ENCODE assay signal across 8 cellular contexts in the genomic region with DNA sequence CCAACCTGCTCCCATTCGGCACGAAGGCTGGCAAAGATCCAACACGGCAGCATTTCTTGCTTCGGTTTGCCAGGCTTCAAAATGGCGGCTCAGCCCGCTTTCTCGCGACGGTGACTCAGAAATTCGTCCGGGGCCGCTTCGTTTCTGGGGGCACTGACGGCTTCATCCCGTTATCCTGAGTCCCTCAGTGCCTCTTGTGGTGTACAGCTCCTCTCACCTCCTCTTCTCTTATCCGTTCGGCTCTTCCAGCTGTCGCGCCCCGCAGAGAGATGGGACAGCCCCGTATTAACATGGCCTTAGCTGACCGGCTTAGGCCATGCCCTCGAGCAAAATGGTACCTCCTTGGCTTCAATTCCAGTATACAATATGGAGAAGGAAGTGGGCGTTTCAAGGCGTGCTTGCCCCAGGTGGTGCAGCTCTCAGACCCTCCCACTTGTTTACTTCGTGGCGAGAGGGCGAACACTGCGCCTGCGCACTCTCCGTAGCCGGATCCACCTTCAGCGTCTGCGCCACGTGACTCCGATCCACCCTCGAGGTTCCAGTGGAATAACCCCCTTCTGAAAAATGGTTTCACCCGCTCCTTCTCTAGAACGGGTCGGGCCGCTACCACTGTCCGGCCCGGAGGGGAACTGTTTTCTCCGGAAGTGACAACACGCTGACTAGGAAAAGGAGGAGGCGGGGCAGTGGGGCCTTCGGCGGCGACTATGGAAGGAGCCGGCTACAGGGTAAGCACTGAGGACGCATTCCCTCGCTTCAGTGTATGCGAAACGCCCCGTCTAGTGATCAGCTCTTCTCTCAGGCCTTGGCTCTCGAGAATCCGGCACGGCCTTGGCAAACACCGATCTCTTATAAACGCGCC. TPM values are rescaled to one million over a fixed set of nuclear protein-coding genes. Genes with fewer than 3 reads are reported as not detected.
DNase-seq lines count a peak whose midpoint lies in the region; ATAC-seq and TF ChIP-seq lines count a peak whose summit lies in the region.

A gene (minus strand): TSS at position 336 of the 859 bp plus-strand sequence. CDS start 4,060 bp downstream, outside the sequence.
A gene (plus strand): TSS at position 683 of the 859 bp plus-strand sequence. CDS start 22 bp downstream, at position 705.

- H3K36me3 ChIP-seq in KMS-11 (ENCODE audit: insufficient read depth) (no peaks in the 10 kb centered on the region), Panc1 (ENCODE audit: control insufficient read depth, insufficient read depth, low read length) (peaks cover 5% of the 10 kb centered on the region; the same call in 1 of the 2 replicates), esophagus (ENCODE audit: control insufficient read depth in 2 of 2, insufficient read depth in 2 of 2, low read length in 1 of 2) (peaks cover 11 to 31% of the 10 kb centered on the region in 2 donors), mucosa of rectum (ENCODE audit: control insufficient read depth in 2 of 2, insufficient read depth in 2 of 2, low read length in 2 of 2) (peaks cover 29 to 31% of the 10 kb centered on the region in 2 donors)

- H3K4me1 Mint-ChIP-seq in activated T-cell treated with anti-CD3 and anti-CD28 coated beads, Interleukin-2, amount 50 U/mL, for 4 hours (ENCODE audit: low read depth) = peaks cover 23% of the 10 kb centered on the region

- CTCF ChIA-PET in Panc1 (lab: Charles Lee) = no interaction called here

- H2AFZ ChIP-seq in KMS-11 (ENCODE audit: low read depth) = peak within 1 kb of the TSS; percentile 75

- no peak within 1 kb of the TSS for H3K4me3 Mint-ChIP-seq in activated T-cell treated with anti-CD3 and anti-CD28 coated beads, Interleukin-2, amount 50 U/mL, for 4 hours

- POLR2A ChIA-PET in Panc1 (lab: Charles Lee) = no interaction called here

- H3K4me3 ChIP-seq in KMS-11 (IDR thresholded peaks at IDR 0.05; ENCODE audit: insufficient read depth, low read depth, low read length) = no peak within 1 kb of the TSS
- H3K4me3 ChIP-seq in Panc1 (ENCODE audit: low read depth in 2 of 2, low read length in 2 of 2) = peak within 1 kb of the TSS; percentile 89 to 93
- H3K4me3 ChIP-seq in esophagus (ENCODE audit: low read depth in 1 of 2, low read length in 2 of 2) = peak within 1 kb of the TSS; percentile 94 to 96
- H3K4me3 ChIP-seq in mucosa of rectum (ENCODE audit: low read length in 2 of 2) = peak within 1 kb of the TSS; percentile 99

- 0% methylated on average over 60 to 61 of the region's 61 CpGs for WGBS in esophagus, 2 donors

- DNase-seq in DMS79 (lab: John Stamatoyannopoulos, UW) (peak; percentile 99), Panc1 (ENCODE audit: low read depth, low spot score) (peak; percentile 97)
- DNase-seq in activated T-cell treated with anti-CD3 and anti-CD28 coated beads, Interleukin-2, amount 50 U/mL, for 4 hours = peak; percentile 97
- DNase-seq in stimulated activated CD8-positive, alpha-beta memory T cell treated with anti-CD3 and anti-CD28 coated beads, Interleukin-4, amount 100 ng/mL, for 48 hours = peak; percentile 97

- H3K27me3 Mint-ChIP-seq in activated T-cell treated with anti-CD3 and anti-CD28 coated beads, Interleukin-2, amount 50 U/mL, for 4 hours (ENCODE audit: low read depth) = no peaks in the 10 kb centered on the region

- intact Hi-C loops in Panc1 (cut with micrococcal nuclease; ENCODE audit: unreplicated experiment) = no loop called here

- H3K9ac ChIP-seq in KMS-11 (peak within 1 kb of the TSS; percentile 94), mucosa of rectum (ENCODE audit: low read depth in 1 of 2, low read length in 2 of 2) (peak within 1 kb of the TSS; percentile 99 to 100)

- peak within 1 kb of the TSS; percentile 88 for H3K4me2 ChIP-seq in KMS-11

- H3K9me3 Mint-ChIP-seq in activated T-cell treated with anti-CD3 and anti-CD28 coated beads, Interleukin-2, amount 50 U/mL, for 4 hours = no peaks in the 10 kb centered on the region

- TF ChIP-seq CTCF in KMS-11 (conservative IDR thresholded peaks at IDR 0.05; ENCODE audit: low read depth, low read length) (no peak), Panc1 (IDR thresholded peaks at IDR 0.05) (no peak)

- ATAC-seq in GM21737 (IDR thresholded peaks at IDR 0.05; ENCODE audit: unreplicated experiment) (peak; percentile 56), Panc1 (peak; percentile 76)
- peak; percentile 74 to 75 for ATAC-seq in activated T-cell treated with anti-CD3 and anti-CD28 coated beads, Interleukin-2, amount 50 U/mL, for 4 hours

- no TSS peak for BruUV-seq in Panc1 (replicated peaks; lab: Mats Ljungman, UMichigan)

- in situ Hi-C loops in Panc1 (cut with HindIII; ENCODE audit: low pct_unique_long_range_greater_than_20kb, low sequenced_read_pairs) = no loop called here

- peaks cover 9% of the 10 kb centered on the region for H3K36me3 Mint-ChIP-seq in activated T-cell treated with anti-CD3 and anti-CD28 coated beads, Interleukin-2, amount 50 U/mL, for 4 hours (ENCODE audit: insufficient read depth)

- H3K4me1 ChIP-seq in KMS-11 (ENCODE audit: low read depth, poor library complexity, severe bottlenecking) (peaks cover 20% of the 10 kb centered on the region), Panc1 (ENCODE audit: control insufficient read depth, insufficient read depth, low read length) (peaks cover 20% of the 10 kb centered on the region), esophagus (ENCODE audit: control insufficient read depth in 2 of 2, insufficient read depth in 2 of 2, low read length in 1 of 2) (peaks cover 2 to 11% of the 10 kb centered on the region in 2 donors), mucosa of rectum (ENCODE audit: control insufficient read depth in 2 of 2, insufficient read depth in 2 of 2, low read length in 2 of 2) (peaks cover 16 to 18% of the 10 kb centered on the region in 2 donors)

- H3K9me3 ChIP-seq in Panc1 (ENCODE audit: control insufficient read depth, insufficient read depth, low read depth, low read length) = no peaks in the 10 kb centered on the region
- no peaks in the 10 kb centered on the region for H3K9me3 ChIP-seq in esophagus (ENCODE audit: control insufficient read depth in 2 of 2, insufficient read depth in 1 of 2, low read depth in 1 of 2, low read length in 1 of 2)
- no peaks in the 10 kb centered on the region for H3K9me3 ChIP-seq in mucosa of rectum (ENCODE audit: control insufficient read depth in 2 of 2, low read length in 2 of 2)

- H3K79me2 ChIP-seq in KMS-11 (ENCODE audit: insufficient read depth, low read depth) = peaks cover 23% of the 10 kb centered on the region

- H4K20me1 ChIP-seq in KMS-11 (ENCODE audit: insufficient read depth) = no peaks in the 10 kb centered on the region

- H3K27ac ChIP-seq in KMS-11 (peak within 1 kb of the TSS; percentile 94), Panc1 (ENCODE audit: low read length) (peak within 1 kb of the TSS; percentile 98), esophagus (ENCODE audit: low read depth in 2 of 2, low read length in 1 of 2) (peak within 1 kb of the TSS; percentile 97 to 100), mucosa of rectum (ENCODE audit: low read depth in 2 of 2, low read length in 2 of 2) (peak within 1 kb of the TSS; percentile 98 to 99)

- no peaks in the 10 kb centered on the region for H3K27me3 ChIP-seq in KMS-11 (ENCODE audit: insufficient read depth, low read depth)
- H3K27me3 ChIP-seq in Panc1 (ENCODE audit: control insufficient read depth, insufficient read depth, low read length) = no peaks in the 10 kb centered on the region
- H3K27me3 ChIP-seq in esophagus (ENCODE audit: control insufficient read depth in 1 of 2, insufficient read depth in 2 of 2, low read length in 2 of 2) = no peaks in the 10 kb centered on the region
- no peaks in the 10 kb centered on the region for H3K27me3 ChIP-seq in mucosa of rectum (ENCODE audit: control insufficient read depth in 2 of 2, insufficient read depth in 2 of 2, low read length in 2 of 2)

RNA-seq across cellular contexts. Expression of the first gene that starts in this region (rescaled TPM):
- total RNA-seq in Panc1 (2021; ENCODE audit: unreplicated experiment) = 92.8 TPM
- polyA plus RNA-seq in Panc1 (2012; ENCODE audit: insufficient read length) = 112 TPM
- total RNA-seq in activated T-cell treated with anti-CD3 and anti-CD28 coated beads, Interleukin-2, amount 50 U/mL, for 4 hours = 10 to 100 TPM; 25.3 to 31.6 (median 28.0) TPM
- 10 to 100 TPM; 33.8 to 46.9 TPM for polyA plus RNA-seq in esophagus

RNA-seq across cellular contexts. Expression of the second gene that starts in this region (rescaled TPM):
- 43.2 TPM for total RNA-seq in Panc1 (2021; ENCODE audit: unreplicated experiment)
- polyA plus RNA-seq in Panc1 (2012; ENCODE audit: insufficient read length) = 68.0 TPM
- total RNA-seq in activated T-cell treated with anti-CD3 and anti-CD28 coated beads, Interleukin-2, amount 50 U/mL, for 4 hours = 10 to 100 TPM; 29.1 to 30.5 (median 29.3) TPM
- 10 to 100 TPM; 21.8 to 32.6 TPM for polyA plus RNA-seq in esophagus
